Comparison of ENCODE assay signal across 1 cellular context in genomic region chr15:75362642-75363249, GRCh38.
TF ChIP-seq lines count a peak whose summit lies in the region.

No MANE protein-coding gene starts in this region.

TF ChIP-seq in GM23338, 12 proteins besides CTCF, POLR2A, EP300 and RAD21 (continued from another document):
- TF ChIP-seq, protein P1, sequence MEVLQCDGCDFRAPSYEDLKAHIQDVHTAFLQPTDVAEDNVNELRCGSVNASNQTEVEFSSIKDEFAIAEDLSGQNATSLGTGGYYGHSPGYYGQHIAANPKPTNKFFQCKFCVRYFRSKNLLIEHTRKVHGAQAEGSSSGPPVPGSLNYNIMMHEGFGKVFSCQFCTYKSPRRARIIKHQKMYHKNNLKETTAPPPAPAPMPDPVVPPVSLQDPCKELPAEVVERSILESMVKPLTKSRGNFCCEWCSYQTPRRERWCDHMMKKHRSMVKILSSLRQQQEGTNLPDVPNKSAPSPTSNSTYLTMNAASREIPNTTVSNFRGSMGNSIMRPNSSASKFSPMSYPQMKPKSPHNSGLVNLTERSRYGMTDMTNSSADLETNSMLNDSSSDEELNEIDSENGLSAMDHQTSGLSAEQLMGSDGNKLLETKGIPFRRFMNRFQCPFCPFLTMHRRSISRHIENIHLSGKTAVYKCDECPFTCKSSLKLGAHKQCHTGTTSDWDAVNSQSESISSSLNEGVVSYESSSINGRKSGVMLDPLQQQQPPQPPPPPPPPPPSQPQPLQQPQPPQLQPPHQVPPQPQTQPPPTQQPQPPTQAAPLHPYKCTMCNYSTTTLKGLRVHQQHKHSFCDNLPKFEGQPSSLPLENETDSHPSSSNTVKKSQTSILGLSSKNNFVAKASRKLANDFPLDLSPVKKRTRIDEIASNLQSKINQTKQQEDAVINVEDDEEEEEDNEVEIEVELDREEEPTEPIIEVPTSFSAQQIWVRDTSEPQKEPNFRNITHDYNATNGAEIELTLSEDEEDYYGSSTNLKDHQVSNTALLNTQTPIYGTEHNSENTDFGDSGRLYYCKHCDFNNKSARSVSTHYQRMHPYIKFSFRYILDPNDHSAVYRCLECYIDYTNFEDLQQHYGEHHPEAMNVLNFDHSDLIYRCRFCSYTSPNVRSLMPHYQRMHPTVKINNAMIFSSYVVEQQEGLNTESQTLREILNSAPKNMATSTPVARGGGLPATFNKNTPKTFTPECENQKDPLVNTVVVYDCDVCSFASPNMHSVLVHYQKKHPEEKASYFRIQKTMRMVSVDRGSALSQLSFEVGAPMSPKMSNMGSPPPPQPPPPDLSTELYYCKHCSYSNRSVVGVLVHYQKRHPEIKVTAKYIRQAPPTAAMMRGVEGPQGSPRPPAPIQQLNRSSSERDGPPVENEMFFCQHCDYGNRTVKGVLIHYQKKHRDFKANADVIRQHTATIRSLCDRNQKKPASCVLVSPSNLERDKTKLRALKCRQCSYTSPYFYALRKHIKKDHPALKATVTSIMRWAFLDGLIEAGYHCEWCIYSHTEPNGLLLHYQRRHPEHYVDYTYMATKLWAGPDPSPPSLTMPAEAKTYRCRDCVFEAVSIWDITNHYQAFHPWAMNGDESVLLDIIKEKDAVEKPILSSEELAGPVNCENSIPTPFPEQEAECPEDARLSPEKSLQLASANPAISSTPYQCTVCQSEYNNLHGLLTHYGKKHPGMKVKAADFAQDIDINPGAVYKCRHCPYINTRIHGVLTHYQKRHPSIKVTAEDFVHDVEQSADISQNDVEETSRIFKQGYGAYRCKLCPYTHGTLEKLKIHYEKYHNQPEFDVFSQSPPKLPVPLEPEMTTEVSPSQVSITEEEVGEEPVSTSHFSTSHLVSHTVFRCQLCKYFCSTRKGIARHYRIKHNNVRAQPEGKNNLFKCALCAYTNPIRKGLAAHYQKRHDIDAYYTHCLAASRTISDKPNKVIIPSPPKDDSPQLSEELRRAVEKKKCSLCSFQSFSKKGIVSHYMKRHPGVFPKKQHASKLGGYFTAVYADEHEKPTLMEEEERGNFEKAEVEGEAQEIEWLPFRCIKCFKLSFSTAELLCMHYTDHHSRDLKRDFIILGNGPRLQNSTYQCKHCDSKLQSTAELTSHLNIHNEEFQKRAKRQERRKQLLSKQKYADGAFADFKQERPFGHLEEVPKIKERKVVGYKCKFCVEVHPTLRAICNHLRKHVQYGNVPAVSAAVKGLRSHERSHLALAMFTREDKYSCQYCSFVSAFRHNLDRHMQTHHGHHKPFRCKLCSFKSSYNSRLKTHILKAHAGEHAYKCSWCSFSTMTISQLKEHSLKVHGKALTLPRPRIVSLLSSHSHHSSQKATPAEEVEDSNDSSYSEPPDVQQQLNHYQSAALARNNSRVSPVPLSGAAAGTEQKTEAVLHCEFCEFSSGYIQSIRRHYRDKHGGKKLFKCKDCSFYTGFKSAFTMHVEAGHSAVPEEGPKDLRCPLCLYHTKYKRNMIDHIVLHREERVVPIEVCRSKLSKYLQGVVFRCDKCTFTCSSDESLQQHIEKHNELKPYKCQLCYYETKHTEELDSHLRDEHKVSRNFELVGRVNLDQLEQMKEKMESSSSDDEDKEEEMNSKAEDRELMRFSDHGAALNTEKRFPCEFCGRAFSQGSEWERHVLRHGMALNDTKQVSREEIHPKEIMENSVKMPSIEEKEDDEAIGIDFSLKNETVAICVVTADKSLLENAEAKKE (CRISPR knock-in tag; IDR thresholded peaks at IDR 0.05): no peak
- TF ChIP-seq REST (IDR thresholded peaks at IDR 0.05; ENCODE audit: unreplicated experiment) (no peak), POLR2AphosphoS5 (IDR thresholded peaks at IDR 0.05; ENCODE audit: low read depth) (no peak), JUNB (IDR thresholded peaks at IDR 0.05; ENCODE audit: unreplicated experiment) (no peak), CREB1 (CRISPR knock-in tag; IDR thresholded peaks at IDR 0.05; ENCODE audit: low read depth) (no peak), NANOG (IDR thresholded peaks at IDR 0.05; ENCODE audit: borderline replicate concordance) (no peak)
